In the genomic region with DNA sequence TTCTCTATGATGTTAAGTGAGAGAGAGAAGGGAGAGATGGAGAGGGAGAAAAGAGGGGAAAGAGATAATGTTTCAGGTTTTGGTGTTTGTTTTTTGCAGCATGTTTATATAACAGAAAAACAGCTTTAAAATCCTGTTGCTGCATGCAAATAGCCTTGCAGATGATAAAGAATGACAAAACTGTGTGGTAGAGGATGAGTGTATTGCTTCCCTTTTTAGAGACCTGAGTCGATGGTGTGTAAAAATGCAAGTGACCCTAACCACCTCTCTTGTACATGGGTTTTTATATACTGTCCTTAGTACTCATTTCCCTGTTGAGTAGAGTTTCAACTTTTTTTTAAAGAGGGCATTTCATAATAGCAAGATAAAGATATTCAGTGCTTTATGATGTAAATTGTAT, we compare ENCODE assay signal across 20 cellular contexts.
DNase-seq lines count a peak whose midpoint lies in the region; ATAC-seq and TF ChIP-seq lines count a peak whose summit lies in the region.
"Had no signal": no experiment of that assay in that cellular context is flagged by ENCODE, and none has a peak within 500 bp of the region (broad histone marks: within the 10 kb centered on the region; RNA-seq: fewer than 3 reads in every experiment).

No MANE protein-coding gene starts in this region.

- H3K4me3 ChIP-seq in GM12864 (ENCODE audit: low read depth, low read length), result no peak overlapping the region
- H3K4me3 ChIP-seq: A549, heart right ventricle, prostate gland, tibial nerve had no signal

- in situ Hi-C loops in GM13976 (cut with MboI; ENCODE audit: low sequenced_read_pairs, unreplicated experiment), result loop anchor here (10.0 kb wide), 1 partner anchor 1217 kb away; no protein-coding TSS in a partner anchor

- DNase-seq in GM12864 (ENCODE audit: low read depth) (peak; percentile 22), NCI-H446 treated with DMSO at 0.1 percent for 48 hours (lab: John Stamatoyannopoulos, UW) (no peak), GM13976 (ENCODE audit: low spot score) (no peak), NCI-H1694 (lab: John Stamatoyannopoulos, UW) (no peak)
- DNase-seq: activated CD4-positive, alpha-beta T cell treated with anti-CD3 and anti-CD28 coated beads, Interleukin-2, amount 10 ng/mL, durations not matched to agents 7 days and 5 days; activated T-cell treated with anti-CD3 and anti-CD28 coated beads, Interleukin-2, amount 50 U/mL, for 72 hours; amygdala; CD4-positive, alpha-beta T cell; heart right ventricle; left colon; NCI-H1694 treated with DMSO at 0.1 percent for 48 hours; NCI-H526 treated with DMSO at 0.1 percent for 48 hours; RPMI8226 had no signal

- TF ChIP-seq CTCF in GM12864 (IDR thresholded peaks at IDR 0.05; ENCODE audit: low read depth, low read length, missing control alignments) (no peak), GM13976 (IDR thresholded peaks at IDR 0.05; ENCODE audit: borderline replicate concordance, control extremely low read depth, extremely low read depth, insufficient read depth, missing control alignments) (no peak)

- ATAC-seq in GM19023 (IDR thresholded peaks at IDR 0.05; ENCODE audit: unreplicated experiment) (peak; percentile 78), HG02588 (IDR thresholded peaks at IDR 0.05; ENCODE audit: unreplicated experiment) (peak; percentile 71), HG03196 (IDR thresholded peaks at IDR 0.05; ENCODE audit: unreplicated experiment) (peak; percentile 68), HG03135 (IDR thresholded peaks at IDR 0.05; ENCODE audit: unreplicated experiment) (no peak)
- ATAC-seq: A549, left colon had no signal
